8 cellular contexts compared by ENCODE assay signal in genomic region chr11:127345819-127346459, GRCh38.
A peak's percentile ranks its signal among the peaks of the same experiment; 100 is the strongest.
DNase-seq lines count a peak whose midpoint lies in the region; ATAC-seq and TF ChIP-seq lines count a peak whose summit lies in the region.

No MANE protein-coding gene starts in this region.

- H3K27me3 ChIP-seq in MM.1S (replicated peaks; ENCODE audit: insufficient read depth, low read length): no peaks in the 10 kb centered on the region
- H3K27me3 ChIP-seq in gastroesophageal sphincter: peaks cover 10% of the 10 kb centered on the region
- no peaks in the 10 kb centered on the region for H3K27me3 ChIP-seq in prostate gland (replicated peaks; ENCODE audit: insufficient read depth)

- TF ChIP-seq EP300 in gastroesophageal sphincter (IDR thresholded peaks at IDR 0.05): no peak

- H4K20me1 ChIP-seq in MM.1S (ENCODE audit: insufficient read depth, low read length): no peaks in the 10 kb centered on the region

- no peaks in the 10 kb centered on the region for H3K27me3 Mint-ChIP-seq in T-helper 2 cell treated with Interferon-gamma antibody and Interleukin-4, amounts not matched to agents 5 μg/mL and 100 μg/mL, for 36 hours (ENCODE audit: low read depth)

- no peaks in the 10 kb centered on the region for H3F3A ChIP-seq in MM.1S (ENCODE audit: insufficient read depth, low read length)

- no peaks in the 10 kb centered on the region for H3K4me1 Mint-ChIP-seq in T-helper 2 cell treated with Interferon-gamma antibody and Interleukin-4, amounts not matched to agents 5 μg/mL and 100 μg/mL, for 36 hours (ENCODE audit: low read depth)

- H3K4me3 ChIP-seq in MM.1S (ENCODE audit: low read length): no peak overlapping the region
- peak overlapping the region in 1 of 2 donors; percentile 22 for H3K4me3 ChIP-seq in gastroesophageal sphincter
- no peak overlapping the region for H3K4me3 ChIP-seq in prostate gland
- H3K4me3 ChIP-seq in coronary artery: no peak overlapping the region

- DNase-seq in activated T-cell treated with anti-CD3 and anti-CD28 coated beads, Interleukin-2, amount 50 U/mL, for 48 hours: peak; percentile 19 to 22
- no peak for DNase-seq in activated T-cell treated with anti-CD3 and anti-CD28 coated beads, Interleukin-2, amount 50 U/mL, for 1 hour
- DNase-seq in MM.1S (peak; percentile 49), prostate gland (ENCODE audit: low spot score) (peak; percentile 6), coronary artery (ENCODE audit: low spot score) (no peak)
- DNase-seq in T-helper 2 cell treated with Interferon-gamma antibody and Interleukin-4, amounts not matched to agents 5 μg/mL and 100 μg/mL, for 36 hours (ENCODE audit: low spot score): no peak

- no peak overlapping the region for H3K4me2 ChIP-seq in MM.1S (ENCODE audit: low read depth, low read length)

- no peak for ATAC-seq in gastroesophageal sphincter

- intact Hi-C loops in prostate gland (cut with DNase I): loop anchor here (10.0 kb wide), 1 partner anchor 901 kb away; no protein-coding TSS in a partner anchor

- no peaks in the 10 kb centered on the region for H3K79me2 ChIP-seq in MM.1S (ENCODE audit: low read length)

- H3K27ac Mint-ChIP-seq in T-helper 2 cell treated with Interferon-gamma antibody and Interleukin-4, amounts not matched to agents 5 μg/mL and 100 μg/mL, for 36 hours: no peak overlapping the region

- H3K4me3 Mint-ChIP-seq in T-helper 2 cell treated with Interferon-gamma antibody and Interleukin-4, amounts not matched to agents 5 μg/mL and 100 μg/mL, for 36 hours: no peak overlapping the region

- WGBS in gastroesophageal sphincter (ENCODE audit: low coverage in 1 of 2), 2 donors: 29% methylated on average over 12 of the region's 12 CpGs
- 32% methylated on average over 12 of the region's 12 CpGs for WGBS in prostate gland

- H3K27ac ChIP-seq in MM.1S (ENCODE audit: low read length) (no peak overlapping the region), VCaP (no peak overlapping the region), gastroesophageal sphincter (no peak overlapping the region), prostate gland (no peak overlapping the region), coronary artery (no peak overlapping the region)

- H3K4me1 ChIP-seq in MM.1S (ENCODE audit: low read length) (no peaks in the 10 kb centered on the region), gastroesophageal sphincter (no peaks in the 10 kb centered on the region), prostate gland (replicated peaks) (no peaks in the 10 kb centered on the region)

- H3K9ac ChIP-seq in MM.1S (ENCODE audit: low read length): no peak overlapping the region

- H3K9me2 ChIP-seq in MM.1S (replicated peaks; ENCODE audit: insufficient read depth, low read length): no peaks in the 10 kb centered on the region

- H3K9me3 ChIP-seq in MM.1S (replicated peaks; ENCODE audit: insufficient read depth, low read length): no peaks in the 10 kb centered on the region
- H3K9me3 ChIP-seq in gastroesophageal sphincter: peaks cover 0 to 13% (median 0%) of the 10 kb centered on the region in 3 donors
- H3K9me3 ChIP-seq in prostate gland: no peaks in the 10 kb centered on the region

- TF ChIP-seq CTCF in MM.1S (IDR thresholded peaks at IDR 0.05; ENCODE audit: low read length): peak; percentile 80
- peak; percentile 94 for TF ChIP-seq CTCF in VCaP (conservative IDR thresholded peaks at IDR 0.05)
- TF ChIP-seq CTCF in gastroesophageal sphincter (IDR thresholded peaks at IDR 0.05): peak; percentile 23 to 67 (median 30)
- peak in 3 of 4 experiments; percentile 51 to 67 (median 59) for TF ChIP-seq CTCF in prostate gland (IDR thresholded peaks at IDR 0.05)
- no peak for TF ChIP-seq CTCF in coronary artery (IDR thresholded peaks at IDR 0.05)

- TF ChIP-seq POLR2A in gastroesophageal sphincter (IDR thresholded peaks at IDR 0.05): no peak
- TF ChIP-seq POLR2A in prostate gland (IDR thresholded peaks at IDR 0.05): no peak

- H3K36me3 ChIP-seq in MM.1S (replicated peaks; ENCODE audit: insufficient read depth, low read length) (no peaks in the 10 kb centered on the region), gastroesophageal sphincter (no peaks in the 10 kb centered on the region), prostate gland (no peaks in the 10 kb centered on the region)

- no peaks in the 10 kb centered on the region for H3K36me3 Mint-ChIP-seq in T-helper 2 cell treated with Interferon-gamma antibody and Interleukin-4, amounts not matched to agents 5 μg/mL and 100 μg/mL, for 36 hours (ENCODE audit: low read depth)

- peak overlapping the region; percentile 21; the same call in 1 of the 2 replicates for H2AFZ ChIP-seq in MM.1S (ENCODE audit: low read length)

- H3K9me3 Mint-ChIP-seq in T-helper 2 cell treated with Interferon-gamma antibody and Interleukin-4, amounts not matched to agents 5 μg/mL and 100 μg/mL, for 36 hours: no peaks in the 10 kb centered on the region

Comparison
In these comparisons a context has a peak if more than half of its experiments do, and no peak if none do; other contexts are left out.
1. DNase-seq: peak in activated T-cell treated with anti-CD3 and anti-CD28 coated beads, Interleukin-2, amount 50 U/mL, for 48 hours (2 of 2), MM.1S (single experiment) and prostate gland (single experiment); none in activated T-cell treated with anti-CD3 and anti-CD28 coated beads, Interleukin-2, amount 50 U/mL, for 1 hour (single experiment), coronary artery (single experiment) and T-helper 2 cell treated with Interferon-gamma antibody and Interleukin-4, amounts not matched to agents 5 μg/mL and 100 μg/mL, for 36 hours (single experiment).